ENCODE assay signal across 26 cellular contexts in the genomic region with DNA sequence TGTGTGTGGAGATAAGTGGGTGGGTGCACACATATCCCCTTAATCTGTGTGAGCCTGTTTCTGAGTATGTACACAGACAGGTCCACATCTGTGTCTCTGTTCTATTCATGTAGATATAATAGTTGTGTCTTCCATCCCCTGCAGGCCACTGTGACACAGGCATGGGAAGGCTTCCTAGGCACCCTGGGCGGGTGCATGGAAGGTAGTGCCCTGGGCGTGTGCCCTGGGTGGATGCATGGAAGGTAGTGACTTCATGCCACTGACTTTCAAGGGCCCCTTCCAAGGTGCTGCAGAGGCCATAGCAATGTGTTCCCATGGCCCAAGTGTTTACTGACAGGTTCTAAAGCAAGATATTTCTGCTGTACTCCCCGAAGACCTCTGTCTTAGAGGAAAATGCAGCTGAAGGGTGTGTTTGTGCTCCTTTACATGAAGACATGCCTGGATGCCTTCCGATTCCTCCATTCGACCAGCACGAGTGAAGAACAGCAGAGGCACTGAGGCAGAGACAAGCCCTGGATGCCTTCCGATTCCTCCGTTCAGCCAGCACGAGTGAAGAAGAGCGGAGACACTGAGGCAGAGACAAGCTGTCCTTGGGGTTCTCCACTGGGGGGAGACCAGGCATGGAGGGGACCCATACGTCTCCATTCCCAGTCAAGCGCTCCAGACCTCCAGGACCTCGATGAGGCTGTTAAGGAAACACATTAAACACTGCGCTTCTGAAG.
"Had no signal": no experiment of that assay in that cellular context is flagged by ENCODE, and none has a peak within 500 bp of the region (broad histone marks: within the 10 kb centered on the region; RNA-seq: fewer than 3 reads in every experiment).

No MANE protein-coding gene starts in this region.

- H3K36me3 Mint-ChIP-seq: activated naive CD4-positive, alpha-beta T cell treated with anti-CD3 and anti-CD28 coated beads, Interleukin-2, amount 10 ng/mL, durations not matched to agents 7 days and 5 days; activated naive CD8-positive, alpha-beta T cell treated with anti-CD3 and anti-CD28 coated beads, Interleukin-2, amount 10 ng/mL, durations not matched to agents 7 days and 5 days; brain; naive thymus-derived CD8-positive, alpha-beta T cell; stimulated activated memory B cell treated with anti-CD40 and anti-IgM and Interleukin-4, amounts not matched to agents 10 μg/mL and 1 μg/mL and 100 μg/mL, for 72 hours had no signal

- H3K27me3 ChIP-seq: ascending aorta, cardiac muscle cell, foreskin keratinocyte, right lobe of liver had no signal

- H3K4me1 Mint-ChIP-seq: activated B cell treated with CpG ODN at 0.5 μM for 24 hours; activated naive CD4-positive, alpha-beta T cell treated with anti-CD3 and anti-CD28 coated beads, Interleukin-2, amount 10 ng/mL, durations not matched to agents 7 days and 5 days; activated naive CD8-positive, alpha-beta T cell treated with anti-CD3 and anti-CD28 coated beads, Interleukin-2, amount 10 ng/mL, durations not matched to agents 7 days and 5 days; stimulated activated memory B cell treated with anti-CD40 and anti-IgM and Interleukin-4, amounts not matched to agents 10 μg/mL and 1 μg/mL and 100 μg/mL, for 72 hours; stimulated activated naive CD8-positive, alpha-beta T cell treated with anti-CD3 and anti-CD28 coated beads, Interleukin-15, amount 100 ng/mL, for 72 hours had no signal

- H3K27ac Mint-ChIP-seq: activated B cell treated with CpG ODN at 0.5 μM for 24 hours; activated CD8-positive, alpha-beta T cell treated with anti-CD3 and anti-CD28 coated beads for 36 hours; activated naive CD4-positive, alpha-beta T cell treated with anti-CD3 and anti-CD28 coated beads, Interleukin-2, amount 10 ng/mL, durations not matched to agents 7 days and 5 days; activated naive CD8-positive, alpha-beta T cell treated with anti-CD3 and anti-CD28 coated beads, Interleukin-2, amount 10 ng/mL, durations not matched to agents 7 days and 5 days; endodermal cell; naive thymus-derived CD8-positive, alpha-beta T cell; stimulated activated memory B cell treated with anti-CD40 and anti-IgM and Interleukin-4, amounts not matched to agents 10 μg/mL and 1 μg/mL and 100 μg/mL, for 72 hours; T-helper 2 cell treated with Interferon-gamma antibody and Interleukin-4, amounts not matched to agents 5 μg/mL and 100 μg/mL, for 36 hours had no signal

- H3K4me3 ChIP-seq: ascending aorta, cardiac muscle cell, right lobe of liver, tibial artery had no signal

- DNase-seq: activated B cell treated with CpG ODN at 0.5 μM for 24 hours; activated CD4-positive, alpha-beta T cell treated with anti-CD3 and anti-CD28 coated beads, Interleukin-2, amount 50 U/mL, for 1 hour; activated CD8-positive, alpha-beta T cell treated with anti-CD3 and anti-CD28 coated beads for 36 hours; activated naive CD4-positive, alpha-beta T cell treated with anti-CD3 and anti-CD28 coated beads, Interleukin-2, amount 10 ng/mL, durations not matched to agents 7 days and 5 days; activated naive CD8-positive, alpha-beta T cell treated with anti-CD3 and anti-CD28 coated beads, Interleukin-2, amount 10 ng/mL, durations not matched to agents 7 days and 5 days; activated T-cell treated with anti-CD3 and anti-CD28 coated beads, Interleukin-2, amount 50 U/mL, for 48 hours; endodermal cell; foreskin keratinocyte; left colon; midbrain; naive thymus-derived CD8-positive, alpha-beta T cell; occipital lobe; right lobe of liver; small intestine; stimulated activated CD4-positive, alpha-beta T cell treated with anti-CD3 and anti-CD28 coated beads, Interleukin-1b, Interleukin-23, amount 100 ng/mL, for 48 hours; stimulated activated CD4-positive, alpha-beta T cell treated with anti-CD3 and anti-CD28 coated beads, Interleukin-4, amount 100 ng/mL, for 4 hours; stimulated activated CD8-positive, alpha-beta memory T cell treated with anti-CD3 and anti-CD28 coated beads, Interleukin-4, amount 100 ng/mL, for 48 hours; stimulated activated naive CD8-positive, alpha-beta T cell treated with anti-CD3 and anti-CD28 coated beads, Interleukin-15, amount 100 ng/mL, for 72 hours; T-helper 1 cell had no signal

- H3K27ac ChIP-seq: ascending aorta, cardiac muscle cell, foreskin keratinocyte, right lobe of liver, tibial artery had no signal

- H3K36me3 ChIP-seq: ascending aorta, cardiac muscle cell, right lobe of liver, tibial artery had no signal

- H3K4me1 ChIP-seq: ascending aorta, foreskin keratinocyte, right lobe of liver, tibial artery had no signal

- H3K9me3 ChIP-seq: ascending aorta, right lobe of liver, tibial artery had no signal

- H3K9me3 Mint-ChIP-seq: activated B cell treated with CpG ODN at 0.5 μM for 24 hours; activated CD8-positive, alpha-beta T cell treated with anti-CD3 and anti-CD28 coated beads for 36 hours; activated naive CD4-positive, alpha-beta T cell treated with anti-CD3 and anti-CD28 coated beads, Interleukin-2, amount 10 ng/mL, durations not matched to agents 7 days and 5 days; activated naive CD8-positive, alpha-beta T cell treated with anti-CD3 and anti-CD28 coated beads, Interleukin-2, amount 10 ng/mL, durations not matched to agents 7 days and 5 days; naive thymus-derived CD8-positive, alpha-beta T cell; neural crest cell; stimulated activated memory B cell treated with anti-CD40 and anti-IgM and Interleukin-4, amounts not matched to agents 10 μg/mL and 1 μg/mL and 100 μg/mL, for 72 hours; stimulated activated naive CD8-positive, alpha-beta T cell treated with anti-CD3 and anti-CD28 coated beads, Interleukin-15, amount 100 ng/mL, for 72 hours; T-helper 2 cell treated with Interferon-gamma antibody and Interleukin-4, amounts not matched to agents 5 μg/mL and 100 μg/mL, for 36 hours had no signal

- H3K4me3 Mint-ChIP-seq: activated B cell treated with CpG ODN at 0.5 μM for 24 hours; activated CD8-positive, alpha-beta T cell treated with anti-CD3 and anti-CD28 coated beads for 36 hours; activated naive CD4-positive, alpha-beta T cell treated with anti-CD3 and anti-CD28 coated beads, Interleukin-2, amount 10 ng/mL, durations not matched to agents 7 days and 5 days; activated naive CD8-positive, alpha-beta T cell treated with anti-CD3 and anti-CD28 coated beads, Interleukin-2, amount 10 ng/mL, durations not matched to agents 7 days and 5 days; brain; endodermal cell; naive thymus-derived CD8-positive, alpha-beta T cell; neural crest cell; stimulated activated memory B cell treated with anti-CD40 and anti-IgM and Interleukin-4, amounts not matched to agents 10 μg/mL and 1 μg/mL and 100 μg/mL, for 72 hours; stimulated activated naive CD8-positive, alpha-beta T cell treated with anti-CD3 and anti-CD28 coated beads, Interleukin-15, amount 100 ng/mL, for 72 hours; T-helper 2 cell treated with Interferon-gamma antibody and Interleukin-4, amounts not matched to agents 5 μg/mL and 100 μg/mL, for 36 hours had no signal

- H3K27me3 Mint-ChIP-seq: activated CD8-positive, alpha-beta T cell treated with anti-CD3 and anti-CD28 coated beads for 36 hours; activated naive CD4-positive, alpha-beta T cell treated with anti-CD3 and anti-CD28 coated beads, Interleukin-2, amount 10 ng/mL, durations not matched to agents 7 days and 5 days; stimulated activated naive CD8-positive, alpha-beta T cell treated with anti-CD3 and anti-CD28 coated beads, Interleukin-15, amount 100 ng/mL, for 72 hours had no signal
